8 cellular contexts compared by ENCODE assay signal in genomic region chr3:194685050-194685722, GRCh38. TPM values are rescaled to one million over a fixed set of nuclear protein-coding genes. Genes with fewer than 3 reads are reported as not detected.
DNase-seq lines count a peak whose midpoint lies in the region; TF ChIP-seq lines count a peak whose summit lies in the region.

No MANE protein-coding gene starts in this region.

- TF ChIP-seq CTCF in KMS-11 (conservative IDR thresholded peaks at IDR 0.05; ENCODE audit: low read depth, low read length) (no peak), smooth muscle cell (IDR thresholded peaks at IDR 0.05; ENCODE audit: borderline replicate concordance, insufficient read depth, poor library complexity, severe bottlenecking) (no peak)

- H3K36me3 ChIP-seq in KMS-11 (ENCODE audit: insufficient read depth) (no peaks in the 10 kb centered on the region), esophagus (ENCODE audit: control insufficient read depth in 2 of 2, insufficient read depth in 2 of 2, low read length in 1 of 2) (peaks cover 0 to 2% of the 10 kb centered on the region in 2 donors), smooth muscle cell (ENCODE audit: low read depth) (no peaks in the 10 kb centered on the region)

- H2AFZ ChIP-seq in KMS-11 (ENCODE audit: low read depth) (peak overlapping the region; percentile 84), smooth muscle cell (ENCODE audit: low read depth) (peak overlapping the region; percentile 67)

- H3K4me2 ChIP-seq in KMS-11 (peak overlapping the region; percentile 59), smooth muscle cell (peak overlapping the region; percentile 93)

- no peaks in the 10 kb centered on the region for H3K9me3 ChIP-seq in esophagus (ENCODE audit: control insufficient read depth in 2 of 2, insufficient read depth in 1 of 2, low read depth in 1 of 2, low read length in 1 of 2)
- H3K9me3 ChIP-seq in smooth muscle cell (replicated peaks; ENCODE audit: low read depth), result no peaks in the 10 kb centered on the region

- H3K9ac ChIP-seq in KMS-11 (peak overlapping the region; percentile 23; the same call in 1 of the 2 replicates), smooth muscle cell (ENCODE audit: low read depth) (no peak overlapping the region)

- H3K27ac ChIP-seq in KMS-11 (no peak overlapping the region), esophagus (ENCODE audit: low read depth in 2 of 2, low read length in 1 of 2) (peak overlapping the region; percentile 50 to 84), smooth muscle cell (ENCODE audit: low read depth) (no peak overlapping the region)

- no peaks in the 10 kb centered on the region for H4K20me1 ChIP-seq in KMS-11 (ENCODE audit: insufficient read depth)
- peaks cover 38% of the 10 kb centered on the region for H4K20me1 ChIP-seq in smooth muscle cell (ENCODE audit: low read depth)

- peaks cover 16% of the 10 kb centered on the region for H3F3A ChIP-seq in smooth muscle cell (ENCODE audit: low read depth)

- in situ Hi-C loops in ACHN (cut with HindIII; ENCODE audit: low pct_ligation_motif_present, low pct_unique_long_range_greater_than_20kb, low sequenced_read_pairs), result loop anchor here (25.0 kb wide), 1 partner anchor 552 kb away; no protein-coding TSS in a partner anchor

- H3K4me3 ChIP-seq in KMS-11 (IDR thresholded peaks at IDR 0.05; ENCODE audit: insufficient read depth, low read depth, low read length) (peak overlapping the region; percentile 57), esophagus (ENCODE audit: low read depth in 1 of 2, low read length in 2 of 2) (peak overlapping the region; percentile 72 to 77), smooth muscle cell (peak overlapping the region; percentile 76)

- peak; percentile 69 for DNase-seq in NCI-H2227 treated with DMSO at 0.1 percent for 48 hours (lab: John Stamatoyannopoulos, UW)
- no peak for DNase-seq in NCI-H2227 (lab: John Stamatoyannopoulos, UW; ENCODE audit: unreplicated experiment)
- no peak for DNase-seq in smooth muscle cell (lab: John Stamatoyannopoulos, UW; ENCODE audit: unreplicated experiment)
- no peak for DNase-seq in ecto neural progenitor cell (ENCODE audit: low spot score)
- no peak for DNase-seq in DMS 273 (lab: John Stamatoyannopoulos, UW; ENCODE audit: unreplicated experiment)
- DNase-seq in ACHN, result no peak

- no peaks in the 10 kb centered on the region for H3K79me2 ChIP-seq in KMS-11 (ENCODE audit: insufficient read depth, low read depth)
- H3K79me2 ChIP-seq in smooth muscle cell (ENCODE audit: low read depth), result peaks cover 28% of the 10 kb centered on the region

- H3K27me3 ChIP-seq in KMS-11 (ENCODE audit: insufficient read depth, low read depth) (peaks cover 13% of the 10 kb centered on the region), esophagus (ENCODE audit: control insufficient read depth in 1 of 2, insufficient read depth in 2 of 2, low read length in 2 of 2) (no peaks in the 10 kb centered on the region), smooth muscle cell (ENCODE audit: low read depth) (no peaks in the 10 kb centered on the region)

- H3K4me1 ChIP-seq in KMS-11 (ENCODE audit: low read depth, poor library complexity, severe bottlenecking) (peaks cover 42% of the 10 kb centered on the region), esophagus (ENCODE audit: control insufficient read depth in 2 of 2, insufficient read depth in 2 of 2, low read length in 1 of 2) (peaks cover 2 to 14% of the 10 kb centered on the region in 2 donors), smooth muscle cell (ENCODE audit: low read depth) (peaks cover 12% of the 10 kb centered on the region)

- WGBS in esophagus, 2 donors, result 47 to 52% methylated on average over 15 of the region's 15 CpGs
- WGBS in smooth muscle cell (ENCODE audit: low lambda C conversion rate), result 74% methylated on average over 15 of the region's 15 CpGs

RNA-seq across cellular contexts. Expression of gene FAM43A, which starts 0.5 kb away (rescaled TPM):
- polyA plus RNA-seq in esophagus, result 10 to 100 TPM in 1 of 2 donors, 1 to 10 TPM in 1; 9.0 to 15.5 TPM
- total RNA-seq in smooth muscle cell, result 19.0 and 40.9 TPM in 2 replicates
- polyA plus RNA-seq in smooth muscle cell, result 54.4 and 73.4 TPM in 2 replicates

RNA-seq across cellular contexts. Expression of gene LSG1, which starts 13.2 kb away (rescaled TPM):
- polyA plus RNA-seq in esophagus, result 10 to 100 TPM; 14.1 to 26.5 TPM
- total RNA-seq in smooth muscle cell, result 29.0 and 29.1 TPM in 2 replicates
- 14.0 and 19.8 TPM in 2 replicates for polyA plus RNA-seq in smooth muscle cell

RNA-seq across cellular contexts. Expression of gene TMEM44, which starts 52.0 kb away (rescaled TPM):
- polyA plus RNA-seq in esophagus (1 to 10 TPM; 7.3 TPM), smooth muscle cell (18.4 and 19.4 TPM in 2 replicates)
- 4.2 and 12.7 TPM in 2 replicates for total RNA-seq in smooth muscle cell

Comparison
In these comparisons a context has a peak if more than half of its experiments do, and no peak if none do; other contexts are left out.
1. H3K27ac ChIP-seq: peak in esophagus (2 of 2); none in KMS-11 (single experiment) and smooth muscle cell (single experiment).
2. Peak in every context shown above with its lines, with median percentiles within 50 percentile points of each other: H3K4me3 ChIP-seq.